ENCODE assay signal across 8 cellular contexts in genomic region chr7:55887786-55888185, GRCh38. TPM values are rescaled to one million over a fixed set of nuclear protein-coding genes. Genes with fewer than 3 reads are reported as not detected.
DNase-seq lines count a peak whose midpoint lies in the region; ATAC-seq and TF ChIP-seq lines count a peak whose summit lies in the region.

No MANE protein-coding gene starts in this region.

- peaks cover 0 to 11% (median 5%) of the 10 kb centered on the region in 4 donors for H3K4me1 Mint-ChIP-seq in CD4-positive, CD25-positive, alpha-beta regulatory T cell
- no peaks in the 10 kb centered on the region for H3K4me1 Mint-ChIP-seq in HFFc6 (ENCODE audit: low read depth)
- 0 out of 2 replicates have a peak, but pooled peaks cover 2% of the 10 kb centered on the region for H3K4me1 Mint-ChIP-seq in WTC11

- H3K27ac ChIP-seq in CD4-positive, CD25-positive, alpha-beta regulatory T cell (ENCODE audit: insufficient read depth, low read length, poor library complexity, severe bottlenecking) = peak overlapping the region; percentile 23
- H3K27ac ChIP-seq in gastroesophageal sphincter (peak overlapping the region in 3 of 4 donors; percentile 67 to 95 (median 76)), gastrocnemius medialis (peak overlapping the region; percentile 75 to 81 (median 79))

- peak overlapping the region; percentile 90 for H3K4me3 ChIP-seq in CD4-positive, CD25-positive, alpha-beta regulatory T cell (ENCODE audit: low read depth, low read length)
- H3K4me3 ChIP-seq in gastroesophageal sphincter (peak overlapping the region; percentile 72 to 78), gastrocnemius medialis (peak overlapping the region; percentile 54 to 83 (median 60))

- H3K27ac Mint-ChIP-seq in CD4-positive, CD25-positive, alpha-beta regulatory T cell = peak overlapping the region; percentile 76 to 86 (median 83)
- peak overlapping the region; percentile 51 for H3K27ac Mint-ChIP-seq in HFFc6
- peak overlapping the region; percentile 97 for H3K27ac Mint-ChIP-seq in WTC11

- CTCF ChIA-PET in WTC11 (lab: Charles Lee) = no interaction called here

- no peak for DNase-seq in CD4-positive, CD25-positive, alpha-beta regulatory T cell
- no peak for DNase-seq in HFFc6
- DNase-seq in WTC11 (ENCODE audit: low spot score) = no peak
- DNase-seq in gastrocnemius medialis = no peak
- no peak for DNase-seq in activated CD4-positive, alpha-beta T cell treated with anti-CD3 and anti-CD28 coated beads for 1 hour

- POLR2A ChIA-PET in WTC11 (lab: Charles Lee) = no interaction called here

- in situ Hi-C loops in gastrocnemius medialis (cut with MboI; ENCODE audit: low sequenced_read_pairs in 4 of 4) = loop anchor here in 2 of 4 donors (5.0 kb wide), 2 partner anchors 60 to 65 kb away; partner anchors contain the start of gene MRPS17 (in 1 of the 2)

- H3K9me3 Mint-ChIP-seq in CD4-positive, CD25-positive, alpha-beta regulatory T cell = no peaks in the 10 kb centered on the region
- H3K9me3 Mint-ChIP-seq in HFFc6 = no peaks in the 10 kb centered on the region
- H3K9me3 Mint-ChIP-seq in WTC11 = no peaks in the 10 kb centered on the region

- H3K27me3 Mint-ChIP-seq in CD4-positive, CD25-positive, alpha-beta regulatory T cell = no peaks in the 10 kb centered on the region
- H3K27me3 Mint-ChIP-seq in HFFc6 (ENCODE audit: insufficient read depth) (peaks cover 3% of the 10 kb centered on the region), WTC11 (ENCODE audit: low read depth) (peaks cover 7% of the 10 kb centered on the region)

- H3K9me3 ChIP-seq in CD4-positive, CD25-positive, alpha-beta regulatory T cell (ENCODE audit: control insufficient read depth in 2 of 2, low read length in 2 of 2) = no peaks in the 10 kb centered on the region
- H3K9me3 ChIP-seq in gastroesophageal sphincter (no peaks in the 10 kb centered on the region), gastrocnemius medialis (no peaks in the 10 kb centered on the region)

- 0% methylated on average over 4 to 5 of the region's 45 CpGs for WGBS in gastroesophageal sphincter (ENCODE audit: low coverage in 1 of 2), 2 donors

- intact Hi-C loops in gastrocnemius medialis (cut with DNase I; ENCODE audit: low total_unique reads) = loop anchor here (1.0 to 10.0 kb wide), 4 partner anchors 65 to 313 kb away; partner anchors contain the start of genes CCT6A, CHCHD2, PSPH and VOPP1

- no peaks in the 10 kb centered on the region for H3K36me3 Mint-ChIP-seq in CD4-positive, CD25-positive, alpha-beta regulatory T cell
- no peaks in the 10 kb centered on the region for H3K36me3 Mint-ChIP-seq in HFFc6 (ENCODE audit: low read depth)
- H3K36me3 Mint-ChIP-seq in WTC11 = no peaks in the 10 kb centered on the region

- peak overlapping the region; percentile 88 to 95 (median 90) for H3K4me3 Mint-ChIP-seq in CD4-positive, CD25-positive, alpha-beta regulatory T cell
- H3K4me3 Mint-ChIP-seq in HFFc6 (peak overlapping the region; percentile 84), WTC11 (peak overlapping the region; percentile 77)

- TF ChIP-seq POLR2A in gastroesophageal sphincter (IDR thresholded peaks at IDR 0.05) (no peak), gastrocnemius medialis (IDR thresholded peaks at IDR 0.05) (no peak)

- H3K27me3 ChIP-seq in CD4-positive, CD25-positive, alpha-beta regulatory T cell (ENCODE audit: control insufficient read depth, insufficient read depth, low read length) = no peaks in the 10 kb centered on the region
- H3K27me3 ChIP-seq in gastroesophageal sphincter (no peaks in the 10 kb centered on the region), gastrocnemius medialis (no peaks in the 10 kb centered on the region)

- H3K4me1 ChIP-seq in CD4-positive, CD25-positive, alpha-beta regulatory T cell (ENCODE audit: control insufficient read depth, insufficient read depth, low read length, poor library complexity, severe bottlenecking) = peaks cover 4% of the 10 kb centered on the region
- H3K4me1 ChIP-seq in gastroesophageal sphincter (peaks cover 0 to 14% (median 0%) of the 10 kb centered on the region in 3 donors), gastrocnemius medialis (no peaks in the 10 kb centered on the region)

- H3K36me3 ChIP-seq in CD4-positive, CD25-positive, alpha-beta regulatory T cell (ENCODE audit: control insufficient read depth, insufficient read depth, low read length) = no peaks in the 10 kb centered on the region
- no peaks in the 10 kb centered on the region for H3K36me3 ChIP-seq in gastroesophageal sphincter
- H3K36me3 ChIP-seq in gastrocnemius medialis = no peaks in the 10 kb centered on the region

- TF ChIP-seq CTCF in HFFc6 (IDR thresholded peaks at IDR 0.05) (no peak), WTC11 (IDR thresholded peaks at IDR 0.05) (no peak), gastroesophageal sphincter (IDR thresholded peaks at IDR 0.05) (no peak), gastrocnemius medialis (IDR thresholded peaks at IDR 0.05 in 4 of 5, conservative IDR thresholded peaks at IDR 0.05 in 1 of 5) (no peak)

- no peak for ATAC-seq in CD4-positive, CD25-positive, alpha-beta regulatory T cell (ENCODE audit: low read depth in 2 of 2)
- ATAC-seq in WTC11 (no peak), gastroesophageal sphincter (no peak), gastrocnemius medialis (no peak), GM18517 (IDR thresholded peaks at IDR 0.05; ENCODE audit: unreplicated experiment) (no peak), GM21786 (IDR thresholded peaks at IDR 0.05; ENCODE audit: unreplicated experiment) (no peak)

- TF ChIP-seq EP300 in gastroesophageal sphincter (IDR thresholded peaks at IDR 0.05) = no peak

TF ChIP-seq in WTC11, 78 proteins besides CTCF, POLR2A, EP300 and RAD21:
- TF ChIP-seq ATF1 (CRISPR knock-in tag; IDR thresholded peaks at IDR 0.05) (no peak), CBFB (CRISPR knock-in tag; IDR thresholded peaks at IDR 0.05; ENCODE audit: low read depth) (no peak), SOX15 (CRISPR knock-in tag; IDR thresholded peaks at IDR 0.05) (no peak), ZNF219 (CRISPR knock-in tag; IDR thresholded peaks at IDR 0.05; ENCODE audit: borderline replicate concordance) (no peak), ZMAT4 (CRISPR knock-in tag; IDR thresholded peaks at IDR 0.05) (no peak)

RNA-seq across cellular contexts. Expression of gene ZNF713, which starts 0.5 kb away (rescaled TPM):
- 4.6 TPM for total RNA-seq in CD4-positive, CD25-positive, alpha-beta regulatory T cell
- 1 to 10 TPM in 2 of 4 donors, under 1 TPM in 2; 0.06 to 2.3 (median 1.2) TPM for polyA plus RNA-seq in CD4-positive, CD25-positive, alpha-beta regulatory T cell
- total RNA-seq in HFFc6 (2021; fragmentation: NEBNext Ultra II Directional; extraction: Animal tissue kit (Norgen Biotek cat#: 25700)) = under 1 TPM; 0.31 to 0.94 (median 0.70) TPM
- total RNA-seq in WTC11 (2021) (2.5 to 3.1 TPM (median 2.5 TPM) in 3 replicates), gastroesophageal sphincter (1 to 10 TPM; 2.6 to 4.4 (median 3.1) TPM), gastrocnemius medialis (1 to 10 TPM in 3 of 4 donors, under 1 TPM in 1; 0.61 to 4.2 (median 1.5) TPM)

RNA-seq across cellular contexts. Expression of gene SEPTIN14, which starts 25.2 kb away (rescaled TPM):
- total RNA-seq in CD4-positive, CD25-positive, alpha-beta regulatory T cell = not detected
- not detected for polyA plus RNA-seq in CD4-positive, CD25-positive, alpha-beta regulatory T cell
- total RNA-seq in HFFc6 (2021; fragmentation: NEBNext Ultra II Directional; extraction: Animal tissue kit (Norgen Biotek cat#: 25700)) = not detected
- total RNA-seq in WTC11 (2021) (0.07 to 0.09 TPM (median 0.07 TPM) in 3 replicates), gastroesophageal sphincter (not detected), gastrocnemius medialis (not detected)

Comparison
In these comparisons a context has a peak if more than half of its experiments do, and no peak if none do; other contexts are left out.
1. H3K27ac ChIP-seq: peak in every context shown above with its lines; median percentile 79 in gastrocnemius medialis; 76 in gastroesophageal sphincter; 23 in CD4-positive, CD25-positive, alpha-beta regulatory T cell.